ENCODE assay signal across 14 cellular contexts in genomic region chr9:100554935-100555401, GRCh38. TPM values are rescaled to one million over a fixed set of nuclear protein-coding genes. Genes with fewer than 3 reads are reported as not detected.
DNase-seq lines count a peak whose midpoint lies in the region; ATAC-seq and TF ChIP-seq lines count a peak whose summit lies in the region.
"Had no signal": no experiment of that assay in that cellular context is flagged by ENCODE, and none has a peak within 500 bp of the region (broad histone marks: within the 10 kb centered on the region; RNA-seq: fewer than 3 reads in every experiment).

No MANE protein-coding gene starts in this region.

- DNase-seq in AG04450 (ENCODE audit: low read depth, low spot score) (peak; percentile 45), fibroblast of gingiva (ENCODE audit: low read depth) (peak; percentile 63), NCI-H524 treated with DMSO at 0.1 percent for 48 hours (lab: John Stamatoyannopoulos, UW) (no peak), kidney glomerular epithelial cell (lab: John Stamatoyannopoulos, UW) (no peak)
- DNase-seq: activated CD4-positive, CD25-positive, alpha-beta regulatory T cell; activated effector memory CD4-positive, alpha-beta T cell treated with anti-CD3 and anti-CD28 coated beads, Interleukin-2, amount 50 U/mL, for 16 hours; effector memory CD4-positive, alpha-beta T cell; kidney; NCI-H2081; pancreas had no signal

- POLR2A ChIA-PET in AG04450 (lab: Yijun Ruan, JAX), result no interaction called here

- no peak for TF ChIP-seq CTCF in AG04450 (IDR thresholded peaks at IDR 0.05; ENCODE audit: low read depth, low read length)

- H3K27ac ChIP-seq in AG04450 (ENCODE audit: low read depth, low read length), result no peak overlapping the region
- H3K27ac ChIP-seq: pancreas had no signal

- ATAC-seq in GM21360 (IDR thresholded peaks at IDR 0.05; ENCODE audit: unreplicated experiment) (peak; percentile 30), HG03558 (IDR thresholded peaks at IDR 0.05; ENCODE audit: extremely low read depth, unreplicated experiment) (peak; percentile 17), HG02763 (IDR thresholded peaks at IDR 0.05; ENCODE audit: unreplicated experiment) (no peak), HG02610 (IDR thresholded peaks at IDR 0.05; ENCODE audit: unreplicated experiment) (no peak)
- ATAC-seq: pancreas had no signal

- CTCF ChIA-PET in AG04450 (lab: Charles Lee), result interaction anchor here (0.6 kb wide), 1 partner anchor 49 kb away, joined by 4 read pairs; no protein-coding TSS in a partner anchor

- H3K4me3 ChIP-seq in AG04450 (ENCODE audit: low read depth, low read length), result no peak overlapping the region
- H3K4me3 ChIP-seq: pancreas had no signal

- H3K27me3 ChIP-seq in AG04450 (ENCODE audit: control insufficient read depth, insufficient read depth, low read length), result no peaks in the 10 kb centered on the region
- H3K27me3 ChIP-seq: pancreas had no signal

- no peaks in the 10 kb centered on the region for H3K9me3 ChIP-seq in AG04450 (ENCODE audit: control insufficient read depth, insufficient read depth, low read length)
- H3K9me3 ChIP-seq: pancreas had no signal

RNA-seq across cellular contexts. Expression of gene CAVIN4, which starts 22.9 kb away (rescaled TPM):
- 0.58 and 0.71 TPM in 2 replicates for polyA plus RNA-seq in AG04450 (2011; rRNA removed)
- 0.46 and 0.83 TPM in 2 replicates for polyA minus RNA-seq in AG04450 (2011; rRNA and poly(A)+ RNA removed)

Comparison
In these comparisons a context has a peak if more than half of its experiments do, and no peak if none do; other contexts are left out.
1. DNase-seq: peak in AG04450 (single experiment) and fibroblast of gingiva (single experiment); none in NCI-H524 treated with DMSO at 0.1 percent for 48 hours (single experiment) and kidney glomerular epithelial cell (single experiment).
2. ATAC-seq: peak in GM21360 (single experiment) and HG03558 (single experiment); none in HG02763 (single experiment) and HG02610 (single experiment).